In genomic region chr12:93302331-93303229, GRCh38 we compare ENCODE assay signal across 1 cellular context.
TF ChIP-seq lines count a peak whose summit lies in the region.

No MANE protein-coding gene starts in this region.

TF ChIP-seq in K562, 482 proteins besides CTCF, POLR2A, EP300 and RAD21 (continued from another document and continues in another):
- TF ChIP-seq THAP12 (CRISPR knock-in tag; IDR thresholded peaks at IDR 0.05) (no peak), ZNF449 (CRISPR knock-in tag; IDR thresholded peaks at IDR 0.05) (peak; percentile 72; the same call in 1 of the 2 replicates), CGGBP1 (CRISPR knock-in tag; IDR thresholded peaks at IDR 0.05) (no peak), MGA (IDR thresholded peaks at IDR 0.05) (no peak), ZNF655 (CRISPR knock-in tag; IDR thresholded peaks at IDR 0.05) (no peak), DDX20 (tag; IDR thresholded peaks at IDR 0.05; ENCODE audit: low read depth) (peak; percentile 84), USF1 (CRISPR knock-in tag; IDR thresholded peaks at IDR 0.05) (no peak), ATF1 (CRISPR knock-in tag; IDR thresholded peaks at IDR 0.05) (no peak), ATF1 (tag; IDR thresholded peaks at IDR 0.05) (peak; percentile 62), ETS1 (conservative IDR thresholded peaks at IDR 0.05; ENCODE audit: control insufficient read depth, low read depth, low read length) (no peak), HIVEP1 (CRISPR knock-in tag; IDR thresholded peaks at IDR 0.05) (0 out of 2 replicates have a peak, but pooled peaks have one; percentile 53), YY1 (IDR thresholded peaks at IDR 0.05; ENCODE audit: borderline replicate concordance in 1 of 3, control insufficient read depth in 1 of 3, extremely low read depth in 1 of 3, insufficient read depth in 3 of 3, insufficient read length in 1 of 3, insufficient replicate concordance in 2 of 3, low read depth in 1 of 3, low read length in 2 of 3) (no peak), SRSF9 (IDR thresholded peaks at IDR 0.05; ENCODE audit: borderline replicate concordance, low read depth, low read length) (no peak), PCBP1 (IDR thresholded peaks at IDR 0.05; ENCODE audit: low read depth, low read length, poor library complexity, severe bottlenecking) (no peak), RNF2 (IDR thresholded peaks at IDR 0.05) (no peak), SUPT5H (IDR thresholded peaks at IDR 0.05) (no peak), MAFF (IDR thresholded peaks at IDR 0.05; ENCODE audit: low read length) (no peak), GMEB1 (CRISPR knock-in tag; IDR thresholded peaks at IDR 0.05) (no peak), ZFPM2 (CRISPR knock-in tag; IDR thresholded peaks at IDR 0.05) (no peak), ZZZ3 (IDR thresholded peaks at IDR 0.05) (no peak), HCFC1 (IDR thresholded peaks at IDR 0.05; ENCODE audit: low read depth, low read length) (no peak), GABPA (tag; conservative IDR thresholded peaks at IDR 0.05; ENCODE audit: low read depth) (no peak), XRCC3 (IDR thresholded peaks at IDR 0.05) (no peak), MEIS2 (IDR thresholded peaks at IDR 0.05; ENCODE audit: partially characterized antibody) (no peak), SAFB2 (IDR thresholded peaks at IDR 0.05; ENCODE audit: borderline replicate concordance, low read depth, low read length, severe bottlenecking) (no peak), SAFB (IDR thresholded peaks at IDR 0.05; ENCODE audit: borderline replicate concordance, low read depth, low read length) (no peak), GTF2A2 (tag; IDR thresholded peaks at IDR 0.05) (no peak), POLR3A (IDR thresholded peaks at IDR 0.05; ENCODE audit: borderline replicate concordance, extremely low read depth, insufficient read depth, insufficient read length) (no peak), NR2C1 (IDR thresholded peaks at IDR 0.05) (peak; percentile 54), NR2C1 (tag; IDR thresholded peaks at IDR 0.05) (peak; percentile 77; the same call in 1 of the 2 replicates), TAF1 (IDR thresholded peaks at IDR 0.05; ENCODE audit: control insufficient read depth, extremely low read depth, insufficient read depth, low read length, severe bottlenecking) (no peak), TEAD4 (IDR thresholded peaks at IDR 0.05; ENCODE audit: low read length) (peak; percentile 23; the same call in 1 of the 2 replicates), TEAD4 (CRISPR knock-in tag; IDR thresholded peaks at IDR 0.05; ENCODE audit: borderline replicate concordance) (no peak), DPF2 (IDR thresholded peaks at IDR 0.05) (peak; percentile 62), E2F5 (CRISPR knock-in tag; IDR thresholded peaks at IDR 0.05) (no peak), HEY1 (CRISPR knock-in tag; IDR thresholded peaks at IDR 0.05; ENCODE audit: borderline replicate concordance) (no peak)
